8 cellular contexts compared by ENCODE assay signal in genomic region chr13:76991796-76992547, GRCh38. TPM values are rescaled to one million over a fixed set of nuclear protein-coding genes. Genes with fewer than 3 reads are reported as not detected.
DNase-seq lines count a peak whose midpoint lies in the region; ATAC-seq and TF ChIP-seq lines count a peak whose summit lies in the region.

CLN5 (plus strand) TSS chr13:76992081; CDS start chr13:76992099, 18 bp downstream.

- H3K36me3 Mint-ChIP-seq in brain, result peaks cover 21% of the 10 kb centered on the region

- TF ChIP-seq EP300 in sigmoid colon (IDR thresholded peaks at IDR 0.05), result peak in 1 of 4 donors; percentile 25

- peak within 1 kb of the TSS; percentile 52 to 80 (median 77) for H3K4me3 ChIP-seq in sigmoid colon

- no peaks in the 10 kb centered on the region for H3K9me3 Mint-ChIP-seq in brain

- H3K4me1 Mint-ChIP-seq in brain, result peaks cover 48% of the 10 kb centered on the region

- H3K27me3 ChIP-seq in sigmoid colon, result no peaks in the 10 kb centered on the region

- intact Hi-C loops in sigmoid colon (cut with DNase I), result loop anchor here (2.0 to 10.0 kb wide), 4 partner anchors 35 to 347 kb away; partner anchors contain the start of genes FBXL3, KCTD12 and MYCBP2

- DNase-seq in 8988T (peak; percentile 76), NCI-H2107 (lab: John Stamatoyannopoulos, UW) (peak; percentile 76), UCSD-AML1 (lab: John Stamatoyannopoulos, UW; ENCODE audit: unreplicated experiment) (peak; percentile 95), iPS DF 4.7 (ENCODE audit: extremely low read depth, low spot score) (peak; percentile 62), sigmoid colon (peak; percentile 98)

- 1% methylated on average over 73 of the region's 73 CpGs for WGBS in sigmoid colon, 2 donors

- TF ChIP-seq CTCF in brain (conservative IDR thresholded peaks at IDR 0.05) (no peak), sigmoid colon (IDR thresholded peaks at IDR 0.05) (peak in 1 of 4 experiments; percentile 26)

- peaks cover 0 to 16% (median 0%) of the 10 kb centered on the region in 4 donors for H3K36me3 ChIP-seq in sigmoid colon

- peaks cover 0 to 27% (median 12%) of the 10 kb centered on the region in 4 donors for H3K4me1 ChIP-seq in sigmoid colon

- peak; percentile 92 for ATAC-seq in GM18519 (IDR thresholded peaks at IDR 0.05; ENCODE audit: low FRiP score, unreplicated experiment)
- peak; percentile 95 for ATAC-seq in HG03045 (IDR thresholded peaks at IDR 0.05; ENCODE audit: unreplicated experiment)

- no peaks in the 10 kb centered on the region for H3K9me3 ChIP-seq in sigmoid colon

- peak within 1 kb of the TSS; percentile 88 to 99 (median 96) for H3K27ac Mint-ChIP-seq in brain

- peak within 1 kb of the TSS; percentile 79 to 93 (median 91) for H3K27ac ChIP-seq in sigmoid colon

- H3K4me3 Mint-ChIP-seq in brain, result peak within 1 kb of the TSS; percentile 94 to 99 (median 99)

- TF ChIP-seq POLR2A in sigmoid colon (IDR thresholded peaks at IDR 0.05), result peak; percentile 83 to 86

- peaks cover 7% of the 10 kb centered on the region for H3K27me3 Mint-ChIP-seq in brain

RNA-seq across cellular contexts. Expression of gene CLN5, which starts in this region (rescaled TPM):
- 13.9 TPM for polyA plus RNA-seq in brain (ENCODE audit: insufficient read depth, low read depth, low replicate concordance)
- 10 to 100 TPM; 14.0 to 29.3 (median 27.0) TPM for total RNA-seq in sigmoid colon
- 10 to 100 TPM in 1 of 3 donors, 1 to 10 TPM in 2; 7.8 to 11.9 (median 9.2) TPM for polyA plus RNA-seq in sigmoid colon

Comparison
In these comparisons a context has a peak if more than half of its experiments do, and no peak if none do; other contexts are left out.
1. Peak in every context shown above with its lines: DNase-seq, ATAC-seq, H3K4me3 ChIP-seq and H3K27ac ChIP-seq.